ENCODE assay signal across 1 cellular context in the genomic region with DNA sequence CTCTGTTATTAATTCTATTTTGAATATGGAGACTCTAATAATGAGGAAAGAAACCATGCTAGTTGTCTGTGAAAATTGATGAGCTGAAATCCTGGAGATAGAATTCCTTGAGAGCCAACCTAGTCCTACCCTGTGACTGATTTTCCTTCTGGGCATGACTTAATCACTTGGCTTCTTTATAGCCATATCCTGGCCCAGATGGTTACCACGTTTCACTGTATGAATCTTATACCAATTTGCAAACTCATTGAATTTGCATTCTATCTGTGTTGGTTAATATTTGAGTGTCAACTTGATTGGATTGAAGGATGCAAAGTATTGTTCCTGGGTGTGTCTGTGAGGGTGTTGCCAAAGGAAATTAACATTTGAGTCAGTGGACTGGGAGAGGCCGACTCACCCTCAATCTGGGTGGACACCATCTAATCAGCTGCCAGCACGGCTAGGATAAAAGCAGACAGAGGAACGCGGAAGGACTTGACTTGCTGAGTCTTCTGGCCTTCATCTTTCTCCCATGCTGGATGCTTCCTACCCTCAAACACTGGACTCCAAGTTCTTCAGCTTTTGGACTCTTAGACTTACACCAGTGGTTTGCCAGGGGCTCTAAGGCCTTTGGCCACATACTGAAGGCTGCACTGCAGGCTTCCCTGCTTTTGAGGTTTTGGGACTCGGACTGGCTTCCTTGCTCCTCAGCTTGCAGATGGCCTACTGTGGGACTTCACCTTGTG.
TF ChIP-seq lines count a peak whose summit lies in the region.
"Not testable (repeated sequence)": the region's sequence is repeated elsewhere in the genome, so short reads cannot be mapped to it uniquely, and the experiment has no call there.

No MANE protein-coding gene starts in this region.

TF ChIP-seq in K562, 482 proteins besides CTCF, POLR2A, EP300 and RAD21 (continued from another document):
- TF ChIP-seq FOXK2 (conservative IDR thresholded peaks at IDR 0.05 in 1 of 2, IDR thresholded peaks at IDR 0.05 in 1 of 2; ENCODE audit: low read depth in 2 of 2) = 0 out of 4 replicates have a peak, but pooled peaks of 1 of the 2 experiments have one; percentile 22
- TF ChIP-seq TAF9B (IDR thresholded peaks at IDR 0.05; ENCODE audit: partially characterized antibody) = peak; percentile 17
- TF ChIP-seq, protein P1, sequence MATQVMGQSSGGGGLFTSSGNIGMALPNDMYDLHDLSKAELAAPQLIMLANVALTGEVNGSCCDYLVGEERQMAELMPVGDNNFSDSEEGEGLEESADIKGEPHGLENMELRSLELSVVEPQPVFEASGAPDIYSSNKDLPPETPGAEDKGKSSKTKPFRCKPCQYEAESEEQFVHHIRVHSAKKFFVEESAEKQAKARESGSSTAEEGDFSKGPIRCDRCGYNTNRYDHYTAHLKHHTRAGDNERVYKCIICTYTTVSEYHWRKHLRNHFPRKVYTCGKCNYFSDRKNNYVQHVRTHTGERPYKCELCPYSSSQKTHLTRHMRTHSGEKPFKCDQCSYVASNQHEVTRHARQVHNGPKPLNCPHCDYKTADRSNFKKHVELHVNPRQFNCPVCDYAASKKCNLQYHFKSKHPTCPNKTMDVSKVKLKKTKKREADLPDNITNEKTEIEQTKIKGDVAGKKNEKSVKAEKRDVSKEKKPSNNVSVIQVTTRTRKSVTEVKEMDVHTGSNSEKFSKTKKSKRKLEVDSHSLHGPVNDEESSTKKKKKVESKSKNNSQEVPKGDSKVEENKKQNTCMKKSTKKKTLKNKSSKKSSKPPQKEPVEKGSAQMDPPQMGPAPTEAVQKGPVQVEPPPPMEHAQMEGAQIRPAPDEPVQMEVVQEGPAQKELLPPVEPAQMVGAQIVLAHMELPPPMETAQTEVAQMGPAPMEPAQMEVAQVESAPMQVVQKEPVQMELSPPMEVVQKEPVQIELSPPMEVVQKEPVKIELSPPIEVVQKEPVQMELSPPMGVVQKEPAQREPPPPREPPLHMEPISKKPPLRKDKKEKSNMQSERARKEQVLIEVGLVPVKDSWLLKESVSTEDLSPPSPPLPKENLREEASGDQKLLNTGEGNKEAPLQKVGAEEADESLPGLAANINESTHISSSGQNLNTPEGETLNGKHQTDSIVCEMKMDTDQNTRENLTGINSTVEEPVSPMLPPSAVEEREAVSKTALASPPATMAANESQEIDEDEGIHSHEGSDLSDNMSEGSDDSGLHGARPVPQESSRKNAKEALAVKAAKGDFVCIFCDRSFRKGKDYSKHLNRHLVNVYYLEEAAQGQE (CRISPR knock-in tag; IDR thresholded peaks at IDR 0.05; ENCODE audit: low read depth) = peak; percentile 47; the same call in 1 of the 2 replicates
- 0 out of 2 replicates have a peak, but pooled peaks have one; percentile 51 for TF ChIP-seq ZNF445 (CRISPR knock-in tag; IDR thresholded peaks at IDR 0.05; ENCODE audit: low read depth)
- peak; percentile 51; the same call in 1 of the 2 replicates for TF ChIP-seq RNF2 (IDR thresholded peaks at IDR 0.05)
- TF ChIP-seq PML (IDR thresholded peaks at IDR 0.05; ENCODE audit: low read length) = peak; percentile 43; the same call in 1 of the 2 replicates
- not testable (repeated sequence) for TF ChIP-seq ATF1 (CRISPR knock-in tag; IDR thresholded peaks at IDR 0.05)
- peak; percentile 45; the same call in 1 of the 2 replicates for TF ChIP-seq ATF1 (tag; IDR thresholded peaks at IDR 0.05)
